9 cellular contexts compared by ENCODE assay signal in the genomic region with DNA sequence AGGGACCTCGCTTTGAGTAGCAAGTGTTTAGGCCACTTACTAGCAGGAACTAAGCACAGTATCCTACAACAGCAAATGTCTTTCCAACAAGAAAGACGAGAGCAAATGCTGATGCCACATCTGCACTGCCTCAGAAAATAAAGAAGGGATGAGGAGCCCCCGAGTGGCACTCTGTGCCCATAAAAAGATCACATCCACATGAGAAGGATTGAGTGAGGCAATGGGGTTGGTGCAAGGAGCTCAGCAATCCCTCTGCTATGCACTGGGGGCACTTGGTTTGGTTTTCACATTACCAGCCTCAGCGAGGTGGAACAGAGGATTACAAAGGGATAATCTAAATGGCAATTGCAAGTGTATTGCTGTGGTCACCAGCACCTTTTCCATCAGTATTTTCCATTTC.
DNase-seq lines count a peak whose midpoint lies in the region; ATAC-seq and TF ChIP-seq lines count a peak whose summit lies in the region.
"Had no signal": no experiment of that assay in that cellular context is flagged by ENCODE, and none has a peak within 500 bp of the region (broad histone marks: within the 10 kb centered on the region; RNA-seq: fewer than 3 reads in every experiment).

No MANE protein-coding gene starts in this region.

- no peaks in the 10 kb centered on the region for H3K36me3 Mint-ChIP-seq in activated T-helper 17 cell treated with anti-CD3 and anti-CD28 coated beads, Interleukin-2, amount 50 U/mL, for 72 hours (ENCODE audit: low read depth)
- H3K36me3 Mint-ChIP-seq: naive B cell had no signal

- H3K27me3 Mint-ChIP-seq in activated T-helper 17 cell treated with anti-CD3 and anti-CD28 coated beads, Interleukin-2, amount 50 U/mL, for 72 hours: no peaks in the 10 kb centered on the region
- H3K27me3 Mint-ChIP-seq: naive B cell had no signal

- H3K4me3 Mint-ChIP-seq in activated T-helper 17 cell treated with anti-CD3 and anti-CD28 coated beads, Interleukin-2, amount 50 U/mL, for 72 hours: no peak overlapping the region
- H3K4me3 Mint-ChIP-seq: naive B cell had no signal

- H3K9me3 Mint-ChIP-seq in activated T-helper 17 cell treated with anti-CD3 and anti-CD28 coated beads, Interleukin-2, amount 50 U/mL, for 72 hours: peaks cover 10% of the 10 kb centered on the region

- DNase-seq in 8988T (peak; percentile 7), NAMALWA (ENCODE audit: low spot score) (peak; percentile 28), dermis blood vessel endothelial cell (peak; percentile 51), SK-N-DZ (ENCODE audit: low spot score) (no peak), GM19240 (ENCODE audit: insufficient read length, low spot score) (no peak)
- DNase-seq: naive B cell had no signal

- H3K27ac Mint-ChIP-seq in activated T-helper 17 cell treated with anti-CD3 and anti-CD28 coated beads, Interleukin-2, amount 50 U/mL, for 72 hours: no peak overlapping the region
- H3K27ac Mint-ChIP-seq: naive B cell had no signal

- no peaks in the 10 kb centered on the region for H3K4me1 Mint-ChIP-seq in activated T-helper 17 cell treated with anti-CD3 and anti-CD28 coated beads, Interleukin-2, amount 50 U/mL, for 72 hours
- H3K4me1 Mint-ChIP-seq: naive B cell had no signal

- no peak for ATAC-seq in activated T-helper 17 cell treated with anti-CD3 and anti-CD28 coated beads, Interleukin-2, amount 50 U/mL, for 72 hours (replicated peaks)
- ATAC-seq in GM18861 (IDR thresholded peaks at IDR 0.05; ENCODE audit: unreplicated experiment): no peak

- TF ChIP-seq CTCF in GM12873 (IDR thresholded peaks at IDR 0.05; ENCODE audit: insufficient read depth, low read depth, low read length, missing control alignments): peak; percentile 21

Comparison
In these comparisons a context has a peak if more than half of its experiments do, and no peak if none do; other contexts are left out.
1. DNase-seq: peak in 8988T (single experiment), NAMALWA (single experiment) and dermis blood vessel endothelial cell (single experiment); none in SK-N-DZ (single experiment) and GM19240 (single experiment).